ENCODE assay signal across 8 cellular contexts in genomic region chr10:87342704-87343258, GRCh38. TPM values are rescaled to one million over a fixed set of nuclear protein-coding genes. Genes with fewer than 3 reads are reported as not detected.
DNase-seq lines count a peak whose midpoint lies in the region; ATAC-seq and TF ChIP-seq lines count a peak whose summit lies in the region.
"Not testable (repeated sequence)": the region's sequence is repeated elsewhere in the genome, so short reads cannot be mapped to it uniquely, and the experiment has no call there.

No MANE protein-coding gene starts in this region.

- intact Hi-C loops in HCT116 (cut with micrococcal nuclease); stomach (cut with DNase I; ENCODE audit: low total_unique reads): not testable (repeated sequence)

- not testable (repeated sequence) for H3K36me3 ChIP-seq in HCT116 (ENCODE audit: control insufficient read depth in 1 of 2, insufficient read depth in 2 of 2, low read length in 2 of 2); MG63; SK-N-SH (replicated peaks in 1 of 2; ENCODE audit: control insufficient read depth in 1 of 2, insufficient read depth in 2 of 2, low read length in 1 of 2); gastroesophageal sphincter; stomach

- TF ChIP-seq POLR2A in HCT116 (IDR thresholded peaks at IDR 0.05; ENCODE audit: borderline replicate concordance, extremely low read depth, insufficient read depth, insufficient read length); stomach (IDR thresholded peaks at IDR 0.05): not testable (repeated sequence)
- peak; percentile 43 to 58 for TF ChIP-seq POLR2A in gastroesophageal sphincter (IDR thresholded peaks at IDR 0.05)

- TF ChIP-seq RAD21 in HCT116 (IDR thresholded peaks at IDR 0.05; ENCODE audit: low read depth) (peak; percentile 42), SK-N-SH (IDR thresholded peaks at IDR 0.05; ENCODE audit: low read length) (peak; percentile 20)

- H3K4me1 ChIP-seq in HCT116 (ENCODE audit: control insufficient read depth in 1 of 2, insufficient read depth in 2 of 2, low read length in 2 of 2); SK-N-SH (ENCODE audit: control insufficient read depth in 1 of 2, insufficient read depth in 2 of 2, low read depth in 1 of 2, low read length in 1 of 2): not testable (repeated sequence)
- peaks cover 0 to 18% (median 4%) of the 10 kb centered on the region in 3 donors for H3K4me1 ChIP-seq in gastroesophageal sphincter
- H3K4me1 ChIP-seq in stomach, result peaks cover 0 to 25% (median 10%) of the 10 kb centered on the region in 4 donors

- not testable (repeated sequence) for H3F3A ChIP-seq in SK-N-SH (replicated peaks; ENCODE audit: insufficient read depth)

- peaks cover 21% of the 10 kb centered on the region for H3K79me2 ChIP-seq in HCT116 (ENCODE audit: insufficient read depth, low read length)
- H3K79me2 ChIP-seq in SK-N-SH (ENCODE audit: insufficient read depth), result peaks cover 36% of the 10 kb centered on the region

- H3K4me3 ChIP-seq in HCT116 (replicated peaks in 1 of 2; ENCODE audit: low read depth in 1 of 2, low read length in 2 of 2) (peak overlapping the region; percentile 37 to 61), MG63 (peak overlapping the region; percentile 74), SK-N-SH (ENCODE audit: low read depth in 2 of 2, low read length in 1 of 2) (peak overlapping the region; percentile 57 to 61), gastroesophageal sphincter (peak overlapping the region; percentile 60 to 64), stomach (peak overlapping the region; percentile 48 to 66 (median 54))

- WGBS in SK-N-SH (ENCODE audit: low lambda C conversion rate), result no CpG with 5 or more reads among the region's 65 CpGs
- WGBS in gastroesophageal sphincter (ENCODE audit: low coverage in 1 of 2), 2 donors, result no CpG with 5 or more reads among the region's 65 CpGs
- 0 to 1% (median 0%) methylated on average over 2 to 55 of the region's 65 CpGs; no CpG with 5 or more reads in 1 of the 5 donors for WGBS in stomach, 5 donors

- H3K4me2 ChIP-seq in HCT116 (ENCODE audit: low read length) (peak overlapping the region; percentile 42), SK-N-SH (peak overlapping the region; percentile 28; the same call in 1 of the 2 replicates)

- POLR2A ChIA-PET in HCT116 (lab: Charles Lee); SK-N-SH (lab: Yijun Ruan, JAX): not testable (repeated sequence)

- not testable (repeated sequence) for H3K9me3 ChIP-seq in HCT116 (ENCODE audit: control insufficient read depth in 1 of 2, insufficient read depth in 1 of 2, low read depth in 1 of 2, low read length in 2 of 2); MG63; SK-N-SH; gastroesophageal sphincter; stomach

- BruUV-seq in HCT116 (replicated peaks; lab: Mats Ljungman, UMichigan), result TSS peak; percentile 56

- RAD21 ChIA-PET in HCT116 (lab: Charles Lee; ENCODE audit: low non-redundant PET in 1 of 2, low total read pairs in 2 of 2, uncharacterized antibody in 2 of 2, unreplicated experiment in 2 of 2), result not testable (repeated sequence)

- peak; percentile 38 for DNase-seq in GF-D8 (lab: John Stamatoyannopoulos, UW)
- peak; percentile 43 for DNase-seq in HCT116 (ENCODE audit: low read depth, low spot score)
- DNase-seq in MG63, result peak; percentile 84
- not testable (repeated sequence) for DNase-seq in SK-N-SH
- peak; percentile 51 to 81 (median 57) for DNase-seq in activated naive CD4-positive, alpha-beta T cell (lab: John Stamatoyannopoulos, UW)
- DNase-seq in occipital lobe (lab: John Stamatoyannopoulos, UW), result peak; percentile 69
- peak; percentile 78 for DNase-seq in stomach

- H3K9me2 ChIP-seq in HCT116 (ENCODE audit: insufficient read depth); SK-N-SH: not testable (repeated sequence)

- not testable (repeated sequence) for H2AFZ ChIP-seq in HCT116 (ENCODE audit: low read depth, low read length, poor library complexity, severe bottlenecking); SK-N-SH (ENCODE audit: low read depth)

- TF ChIP-seq CTCF in HCT116 (IDR thresholded peaks at IDR 0.05 in 2 of 3, conservative IDR thresholded peaks at IDR 0.05 in 1 of 3; ENCODE audit: borderline replicate concordance in 1 of 3, insufficient read depth in 1 of 3, low read depth in 2 of 3, low read length in 2 of 3) (peak in 2 of 3 experiments; percentile 15 to 22; a peak in 1 of 6 replicates), SK-N-SH (IDR thresholded peaks at IDR 0.05) (peak; percentile 50), gastroesophageal sphincter (IDR thresholded peaks at IDR 0.05) (peak; percentile 16 to 74 (median 58)), stomach (IDR thresholded peaks at IDR 0.05) (peak in 2 of 7 experiments; percentile 23 to 36)

- H3K27me3 ChIP-seq in HCT116 (ENCODE audit: insufficient read depth, low read length); MG63; SK-N-SH (ENCODE audit: insufficient read depth); gastroesophageal sphincter; stomach: not testable (repeated sequence)

- peak overlapping the region; percentile 40 for H3K9ac ChIP-seq in HCT116 (ENCODE audit: low read length)
- H3K9ac ChIP-seq in SK-N-SH, result peak overlapping the region; percentile 82

- peak overlapping the region; percentile 81 for H3K27ac ChIP-seq in HCT116 (ENCODE audit: low read depth, low read length)
- peak overlapping the region; percentile 68 to 78 for H3K27ac ChIP-seq in SK-N-SH (ENCODE audit: low read depth in 2 of 2, low read length in 1 of 2)
- H3K27ac ChIP-seq in gastroesophageal sphincter, result peak overlapping the region; percentile 87 to 94 (median 89)
- H3K27ac ChIP-seq in stomach, result peak overlapping the region; percentile 86 to 92 (median 87)

- not testable (repeated sequence) for TF ChIP-seq EP300 in SK-N-SH (IDR thresholded peaks at IDR 0.05; ENCODE audit: borderline replicate concordance in 1 of 2, low read depth in 1 of 2, low read length in 1 of 2); gastroesophageal sphincter (IDR thresholded peaks at IDR 0.05); stomach (IDR thresholded peaks at IDR 0.05)

- peak; percentile 82 for ATAC-seq in HCT116
- peak; percentile 88 for ATAC-seq in gastroesophageal sphincter

- CTCF ChIA-PET in HCT116 (lab: Charles Lee); SK-N-SH (lab: Yijun Ruan, JAX): not testable (repeated sequence)

- H4K20me1 ChIP-seq in HCT116 (ENCODE audit: insufficient read depth), result not testable (repeated sequence)
- H4K20me1 ChIP-seq in SK-N-SH (ENCODE audit: insufficient read depth), result peaks cover 16% of the 10 kb centered on the region

TF ChIP-seq in HCT116, 20 proteins besides CTCF, POLR2A, EP300 and RAD21:
- TF ChIP-seq TCF7L2 (IDR thresholded peaks at IDR 0.05; ENCODE audit: borderline replicate concordance, extremely low read depth, insufficient read depth, insufficient read length), result peak; percentile 31
- peak; percentile 40; the same call in 1 of the 2 replicates for TF ChIP-seq MAX (IDR thresholded peaks at IDR 0.05)
- TF ChIP-seq POLR2AphosphoS5 (IDR thresholded peaks at IDR 0.05; ENCODE audit: low read depth, low read length), result peak; percentile 32; the same call in 1 of the 2 replicates

TF ChIP-seq in SK-N-SH, 30 proteins besides CTCF, POLR2A, EP300 and RAD21:
- peak; percentile 19; the same call in 1 of the 2 replicates for TF ChIP-seq SMC3 (IDR thresholded peaks at IDR 0.05; ENCODE audit: low read depth, low read length)
- peak; percentile 66 for TF ChIP-seq USF1 (IDR thresholded peaks at IDR 0.05; ENCODE audit: borderline replicate concordance, low read depth)
TF ChIP-seq in SK-N-SH: peak in this region for 2; not testable (repeated sequence) for 28.

RNA-seq across cellular contexts. Expression of gene NUTM2D, which starts 14.8 kb away (rescaled TPM):
- total RNA-seq in HCT116 (2021; ENCODE audit: unreplicated experiment) (2.8 TPM), gastroesophageal sphincter (1 to 10 TPM; 2.8 to 3.7 (median 2.9) TPM), occipital lobe (3.9 TPM), stomach (1 to 10 TPM in 3 of 5 donors, under 1 TPM in 1, not detected in 1; under 0.01 to 2.0 (median 1.6) TPM)
- polyA plus RNA-seq in HCT116 (2012), result 2.4 TPM in 2 replicates
- total RNA-seq in MG63 (2014; rRNA removed; shearing (Covaris generic); ENCODE audit: low replicate concordance), result 0.17 and 1.5 TPM in 2 replicates
- polyA plus RNA-seq in SK-N-SH (2012; rRNA removed) (1.5 and 1.7 TPM in 2 replicates), stomach (1 to 10 TPM; 1.2 to 9.2 (median 1.8) TPM)
- polyA plus RNA-seq in SK-N-SH (2012; cell fraction: cytosol; rRNA removed), result 0.75 and 1.1 TPM in 2 replicates
- polyA plus RNA-seq in SK-N-SH (2012; cell fraction: nucleus; rRNA removed), result 2.5 and 2.6 TPM in 2 replicates
